In the genomic region with DNA sequence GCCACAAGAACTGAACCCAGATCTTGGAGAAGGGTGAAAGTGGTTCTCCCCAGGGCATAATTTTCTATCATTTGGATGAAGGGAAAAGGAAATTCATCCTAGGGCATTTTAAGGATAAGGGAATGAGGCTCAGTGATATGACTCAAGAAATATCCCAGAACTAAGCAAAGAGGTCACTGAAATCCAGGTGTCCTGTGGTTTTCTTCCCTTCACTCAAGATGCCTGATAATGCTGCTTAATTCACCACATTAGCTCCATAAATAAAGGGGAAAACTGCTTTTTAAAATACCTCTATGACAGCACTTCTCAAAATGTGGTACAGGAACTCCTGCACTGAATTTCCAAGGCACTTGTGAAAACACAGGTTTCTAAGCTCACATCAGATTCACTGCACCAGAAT, we compare ENCODE assay signal across 16 cellular contexts. TPM values are rescaled to one million over a fixed set of nuclear protein-coding genes. Genes with fewer than 3 reads are reported as not detected.
DNase-seq lines count a peak whose midpoint lies in the region; ATAC-seq and TF ChIP-seq lines count a peak whose summit lies in the region.
"Had no signal": no experiment of that assay in that cellular context is flagged by ENCODE, and none has a peak within 500 bp of the region (broad histone marks: within the 10 kb centered on the region; RNA-seq: fewer than 3 reads in every experiment).

No MANE protein-coding gene starts in this region.

- TF ChIP-seq EP300 in upper lobe of left lung (IDR thresholded peaks at IDR 0.05), result no peak

- H3K4me3 Mint-ChIP-seq in memory B cell, result peak overlapping the region; percentile 24

- H3K27ac ChIP-seq in left ventricle myocardium inferior (replicated peaks) (peak overlapping the region; percentile 90), angular gyrus (ENCODE audit: low read depth, low read length) (peak overlapping the region; percentile 56), upper lobe of left lung (peak overlapping the region; percentile 22 to 95 (median 88))

- no peak for TF ChIP-seq POLR2A in upper lobe of left lung (IDR thresholded peaks at IDR 0.05)

- peaks cover 51% of the 10 kb centered on the region for H3K4me1 Mint-ChIP-seq in memory B cell

- intact Hi-C loops in left ventricle myocardium inferior (cut with micrococcal nuclease), result no loop called here
- intact Hi-C loops in cardiac septum (cut with DNase I), result no loop called here

- H3K27ac Mint-ChIP-seq in memory B cell, result peak overlapping the region; percentile 97

- no peaks in the 10 kb centered on the region for H3K9me3 Mint-ChIP-seq in memory B cell

- TF ChIP-seq CTCF in left ventricle myocardium inferior (IDR thresholded peaks at IDR 0.05; ENCODE audit: borderline replicate concordance), result no peak
- TF ChIP-seq CTCF in upper lobe of left lung (IDR thresholded peaks at IDR 0.05), result no peak

- H3K27me3 ChIP-seq in left ventricle myocardium inferior (ENCODE audit: low read depth), result no peaks in the 10 kb centered on the region
- H3K27me3 ChIP-seq in upper lobe of left lung, result no peaks in the 10 kb centered on the region

- H3K36me3 Mint-ChIP-seq in memory B cell, result no peaks in the 10 kb centered on the region

- H3K4me3 ChIP-seq in left ventricle myocardium inferior (no peak overlapping the region), upper lobe of left lung (no peak overlapping the region)

- no peaks in the 10 kb centered on the region for H3K27me3 Mint-ChIP-seq in memory B cell

- H3K4me1 ChIP-seq in left ventricle myocardium inferior, result peaks cover 81% of the 10 kb centered on the region
- H3K4me1 ChIP-seq in upper lobe of left lung, result peaks cover 59 to 77% (median 65%) of the 10 kb centered on the region in 4 donors

- DNase-seq in left ventricle myocardium inferior (no peak), cardiac septum (ENCODE audit: low spot score) (no peak), memory B cell (ENCODE audit: low spot score in 2 of 2) (no peak), upper lobe of left lung (no peak), SHP77 (lab: John Stamatoyannopoulos, UW) (no peak), NCI-H1105 (lab: John Stamatoyannopoulos, UW) (no peak)
- DNase-seq: AML-193, islet precursor cell, NCI-H1048, NCI-H226, nucleus accumbens had no signal

- ATAC-seq in memory B cell (ENCODE audit: low read depth) (no peak), upper lobe of left lung (ENCODE audit: low FRiP score in 2 of 2) (no peak), HG03045 (IDR thresholded peaks at IDR 0.05; ENCODE audit: unreplicated experiment) (no peak)
- ATAC-seq: HCT116 had no signal

- H3K36me3 ChIP-seq in left ventricle myocardium inferior (no peaks in the 10 kb centered on the region), upper lobe of left lung (no peaks in the 10 kb centered on the region)

- H3K9me3 ChIP-seq in left ventricle myocardium inferior (replicated peaks) (no peaks in the 10 kb centered on the region), upper lobe of left lung (no peaks in the 10 kb centered on the region)

RNA-seq across cellular contexts. Expression of a gene that starts 2.7 kb away (rescaled TPM):
- total RNA-seq in left ventricle myocardium inferior, result 6.9 TPM
- 6.8 TPM for total RNA-seq in cardiac septum
- total RNA-seq in upper lobe of left lung, result 10 to 100 TPM; 27.2 to 81.9 (median 33.8) TPM

RNA-seq across cellular contexts. Expression of a gene that starts 28.7 kb away (rescaled TPM):
- total RNA-seq in left ventricle myocardium inferior, result 4.5 TPM
- 4.3 TPM for total RNA-seq in cardiac septum
- total RNA-seq in upper lobe of left lung, result 10 to 100 TPM in 4 of 6 donors, 1 to 10 TPM in 2; 7.8 to 49.0 (median 12.0) TPM

RNA-seq across cellular contexts. Expression of a gene that starts 47.3 kb away (rescaled TPM):
- total RNA-seq in left ventricle myocardium inferior (not detected), cardiac septum (0.81 TPM), upper lobe of left lung (under 1 TPM in 2 of 6 donors, not detected in 4; 0.20 to 0.59 TPM)
- total RNA-seq: Daoy, HT-29 had no signal
